Comparison of ENCODE assay signal across 16 cellular contexts in the genomic region with DNA sequence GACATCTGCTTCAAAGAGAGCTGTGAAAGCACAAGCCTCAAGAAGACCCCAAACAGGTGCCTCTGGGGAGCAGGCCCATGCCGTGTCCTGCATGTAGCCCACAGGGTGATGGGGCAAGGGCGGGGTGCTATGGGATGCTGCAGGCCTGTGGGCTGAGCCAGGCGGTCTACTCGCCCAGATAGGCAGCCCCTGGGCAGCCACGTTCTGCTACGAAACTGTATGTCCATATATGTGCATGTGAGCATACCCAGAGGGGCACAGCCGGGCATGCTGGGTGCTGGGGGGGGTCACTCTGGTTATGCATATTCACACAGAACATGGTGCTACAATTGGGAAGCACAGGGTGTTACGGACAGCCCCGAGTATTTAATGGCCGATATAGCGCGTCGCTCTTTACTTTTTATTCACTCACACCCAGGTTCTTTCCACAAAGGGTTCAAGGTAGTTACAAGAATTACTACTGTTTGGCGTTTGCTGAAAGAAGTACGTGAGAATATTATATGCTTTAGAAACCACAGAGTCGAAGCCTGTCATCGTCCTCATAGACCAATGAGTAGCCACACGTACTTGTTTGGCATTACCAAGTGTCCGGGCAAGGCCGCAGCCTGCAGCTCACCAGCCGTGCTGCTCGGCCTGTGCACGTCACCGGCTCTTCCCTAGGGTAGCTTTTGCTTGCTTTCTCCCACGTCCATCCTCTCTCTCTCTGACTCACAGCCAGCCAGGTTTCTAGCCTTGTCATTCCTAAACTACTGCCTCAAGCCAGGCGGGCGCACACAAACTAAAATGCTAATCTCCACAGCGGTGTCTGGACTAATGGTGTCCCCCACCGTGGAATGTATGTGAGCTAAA. TPM values are rescaled to one million over a fixed set of nuclear protein-coding genes. Genes with fewer than 3 reads are reported as not detected.
DNase-seq lines count a peak whose midpoint lies in the region; ATAC-seq and TF ChIP-seq lines count a peak whose summit lies in the region.
"Had no signal": no experiment of that assay in that cellular context is flagged by ENCODE, and none has a peak within 500 bp of the region (broad histone marks: within the 10 kb centered on the region; RNA-seq: fewer than 3 reads in every experiment).

No MANE protein-coding gene starts in this region.

- H3K4me1 Mint-ChIP-seq in CD4-positive, alpha-beta T cell (ENCODE audit: low read depth), result peaks cover 23% of the 10 kb centered on the region
- peaks cover 5% of the 10 kb centered on the region; the same call in 1 of the 2 replicates for H3K4me1 Mint-ChIP-seq in WTC11
- peaks cover 14 to 18% (median 15%) of the 10 kb centered on the region in 4 donors for H3K4me1 Mint-ChIP-seq in CD4-positive, alpha-beta memory T cell

- no peak for ATAC-seq in CD4-positive, alpha-beta T cell (ENCODE audit: poor library complexity)
- ATAC-seq in GM19025 (IDR thresholded peaks at IDR 0.05; ENCODE audit: low read depth, unreplicated experiment) (peak; percentile 76), HG02588 (IDR thresholded peaks at IDR 0.05; ENCODE audit: unreplicated experiment) (peak; percentile 64), WTC11 (peak; percentile 26; the same call in 1 of the 2 replicates), GM18858 (IDR thresholded peaks at IDR 0.05; ENCODE audit: unreplicated experiment) (no peak), HG03342 (IDR thresholded peaks at IDR 0.05; ENCODE audit: unreplicated experiment) (no peak)

- no peaks in the 10 kb centered on the region for H3K27me3 ChIP-seq in CD4-positive, alpha-beta T cell (ENCODE audit: control insufficient read depth, insufficient read depth, low read length)
- H3K27me3 ChIP-seq in CD4-positive, alpha-beta memory T cell (ENCODE audit: insufficient read depth, low read length), result no peaks in the 10 kb centered on the region
- H3K27me3 ChIP-seq: adrenal gland, stomach had no signal

- CTCF ChIA-PET in CD4-positive, alpha-beta T cell (lab: Charles Lee), result no interaction called here
- CTCF ChIA-PET in WTC11 (lab: Charles Lee), result interaction anchor here (1.5 kb wide), 1 partner anchor 9 kb away, joined by 6 read pairs; no protein-coding TSS in a partner anchor
- CTCF ChIA-PET in CD4-positive, alpha-beta memory T cell (lab: Charles Lee; ENCODE audit: partially characterized antibody), result interaction anchor here (1.6 kb wide), 1 partner anchor 62 kb away, joined by 5 read pairs; a partner anchor contains a TSS

- peaks cover 82% of the 10 kb centered on the region for H3K36me3 Mint-ChIP-seq in CD4-positive, alpha-beta T cell (ENCODE audit: low read depth)
- peaks cover 11% of the 10 kb centered on the region for H3K36me3 Mint-ChIP-seq in WTC11
- peaks cover 57 to 69% of the 10 kb centered on the region in 2 donors for H3K36me3 Mint-ChIP-seq in CD4-positive, alpha-beta memory T cell

- no peaks in the 10 kb centered on the region for H3K4me1 ChIP-seq in CD4-positive, alpha-beta memory T cell (ENCODE audit: insufficient read depth, low read length)
- H3K4me1 ChIP-seq: adrenal gland, stomach had no signal

- H3K27me3 Mint-ChIP-seq in CD4-positive, alpha-beta T cell, result no peaks in the 10 kb centered on the region
- no peaks in the 10 kb centered on the region for H3K27me3 Mint-ChIP-seq in WTC11 (ENCODE audit: low read depth)
- H3K27me3 Mint-ChIP-seq in CD4-positive, alpha-beta memory T cell, result no peaks in the 10 kb centered on the region

- H3K27ac ChIP-seq in CD4-positive, alpha-beta T cell (ENCODE audit: low read depth, low read length), result no peak overlapping the region
- no peak overlapping the region for H3K27ac ChIP-seq in CD4-positive, alpha-beta memory T cell (ENCODE audit: low read depth, low read length)

- no peak for TF ChIP-seq CTCF in CD4-positive, alpha-beta T cell (IDR thresholded peaks at IDR 0.05)
- no peak for TF ChIP-seq CTCF in WTC11 (IDR thresholded peaks at IDR 0.05)

- no peaks in the 10 kb centered on the region for H3K9me3 Mint-ChIP-seq in CD4-positive, alpha-beta T cell
- no peaks in the 10 kb centered on the region for H3K9me3 Mint-ChIP-seq in WTC11
- peaks cover 0 to 8% (median under 1%) of the 10 kb centered on the region in 8 donors for H3K9me3 Mint-ChIP-seq in CD4-positive, alpha-beta memory T cell
- H3K9me3 Mint-ChIP-seq: T-helper 2 cell treated with Interferon-gamma antibody and Interleukin-4, amounts not matched to agents 5 μg/mL and 100 μg/mL, for 36 hours had no signal

- no peak overlapping the region for H3K4me3 Mint-ChIP-seq in CD4-positive, alpha-beta T cell
- H3K4me3 Mint-ChIP-seq in WTC11, result no peak overlapping the region
- peak overlapping the region in 1 of 8 donors; percentile 0 for H3K4me3 Mint-ChIP-seq in CD4-positive, alpha-beta memory T cell
- H3K4me3 Mint-ChIP-seq: T-helper 2 cell treated with Interferon-gamma antibody and Interleukin-4, amounts not matched to agents 5 μg/mL and 100 μg/mL, for 36 hours had no signal

- peaks cover 7% of the 10 kb centered on the region for H3K9me3 ChIP-seq in CD4-positive, alpha-beta T cell (ENCODE audit: control insufficient read depth, low read length)
- H3K9me3 ChIP-seq in CD4-positive, alpha-beta memory T cell (ENCODE audit: control insufficient read depth in 1 of 2, low read length in 2 of 2), result no peaks in the 10 kb centered on the region
- H3K9me3 ChIP-seq: adrenal gland, stomach had no signal

- DNase-seq in CD4-positive, alpha-beta T cell, result peak in 1 of 10 experiments; percentile 20
- DNase-seq in WTC11 (ENCODE audit: low spot score), result no peak
- DNase-seq in CD4-positive, alpha-beta memory T cell, result no peak
- DNase-seq in activated CD4-positive, CD25-positive, alpha-beta regulatory T cell treated with anti-CD3 and anti-CD28 coated beads, Interleukin-2, amount 50 U/mL, for 72 hours, result no peak
- DNase-seq: activated CD8-positive, alpha-beta memory T cell treated with anti-CD3 and anti-CD28 coated beads for 24 hours; dermis blood vessel endothelial cell; EL; NCI-H1048; NCI-H510A treated with DMSO at 0.1 percent for 48 hours; stomach had no signal

- POLR2A ChIA-PET in CD4-positive, alpha-beta T cell (lab: Charles Lee), result interaction anchor here (0.7 to 3.6 kb wide), 2 partner anchors 15 to 356 kb away, joined by 3 to 19 read pairs; a partner anchor contains a TSS
- POLR2A ChIA-PET in WTC11 (lab: Charles Lee), result interaction anchor here (0.8 kb wide), 1 partner anchor 10 kb away, joined by 3 read pairs; no protein-coding TSS in a partner anchor
- POLR2A ChIA-PET in CD4-positive, alpha-beta memory T cell (lab: Charles Lee; ENCODE audit: partially characterized antibody), result interaction anchor here (1.5 to 11.3 kb wide), 4 partner anchors 15 to 98 kb away, joined by 4 to 231 read pairs (median 9); a partner anchor contains a TSS

- intact Hi-C loops in CD4-positive, alpha-beta T cell (cut with DNase I, micrococcal nuclease), result loop anchor here in 1 of 2 experiments (10.0 kb wide), 1 partner anchor 127 kb away; no protein-coding TSS in a partner anchor
- intact Hi-C loops in CD4-positive, alpha-beta memory T cell (cut with micrococcal nuclease), result no loop called here

- H3K36me3 ChIP-seq in CD4-positive, alpha-beta memory T cell (ENCODE audit: insufficient read depth, low read length), result peaks cover 51% of the 10 kb centered on the region

- H3K27ac Mint-ChIP-seq in CD4-positive, alpha-beta T cell, result peak overlapping the region; percentile 75
- peak overlapping the region; percentile 3; the same call in 1 of the 2 replicates for H3K27ac Mint-ChIP-seq in WTC11
- peak overlapping the region in 2 of 7 donors; percentile 2 to 37 for H3K27ac Mint-ChIP-seq in CD4-positive, alpha-beta memory T cell
- H3K27ac Mint-ChIP-seq: T-helper 2 cell treated with Interferon-gamma antibody and Interleukin-4, amounts not matched to agents 5 μg/mL and 100 μg/mL, for 36 hours had no signal

- H3K4me3 ChIP-seq in CD4-positive, alpha-beta memory T cell (ENCODE audit: low read length in 2 of 2), result no peak overlapping the region
- H3K4me3 ChIP-seq: adrenal gland, stomach had no signal

TF ChIP-seq in WTC11, 78 proteins besides CTCF, POLR2A, EP300 and RAD21 (continues in another document):
- TF ChIP-seq, protein P1, sequence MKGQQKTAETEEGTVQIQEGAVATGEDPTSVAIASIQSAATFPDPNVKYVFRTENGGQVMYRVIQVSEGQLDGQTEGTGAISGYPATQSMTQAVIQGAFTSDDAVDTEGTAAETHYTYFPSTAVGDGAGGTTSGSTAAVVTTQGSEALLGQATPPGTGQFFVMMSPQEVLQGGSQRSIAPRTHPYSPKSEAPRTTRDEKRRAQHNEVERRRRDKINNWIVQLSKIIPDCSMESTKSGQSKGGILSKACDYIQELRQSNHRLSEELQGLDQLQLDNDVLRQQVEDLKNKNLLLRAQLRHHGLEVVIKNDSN (CRISPR knock-in tag; IDR thresholded peaks at IDR 0.05), result no peak
- TF ChIP-seq, protein P2, sequence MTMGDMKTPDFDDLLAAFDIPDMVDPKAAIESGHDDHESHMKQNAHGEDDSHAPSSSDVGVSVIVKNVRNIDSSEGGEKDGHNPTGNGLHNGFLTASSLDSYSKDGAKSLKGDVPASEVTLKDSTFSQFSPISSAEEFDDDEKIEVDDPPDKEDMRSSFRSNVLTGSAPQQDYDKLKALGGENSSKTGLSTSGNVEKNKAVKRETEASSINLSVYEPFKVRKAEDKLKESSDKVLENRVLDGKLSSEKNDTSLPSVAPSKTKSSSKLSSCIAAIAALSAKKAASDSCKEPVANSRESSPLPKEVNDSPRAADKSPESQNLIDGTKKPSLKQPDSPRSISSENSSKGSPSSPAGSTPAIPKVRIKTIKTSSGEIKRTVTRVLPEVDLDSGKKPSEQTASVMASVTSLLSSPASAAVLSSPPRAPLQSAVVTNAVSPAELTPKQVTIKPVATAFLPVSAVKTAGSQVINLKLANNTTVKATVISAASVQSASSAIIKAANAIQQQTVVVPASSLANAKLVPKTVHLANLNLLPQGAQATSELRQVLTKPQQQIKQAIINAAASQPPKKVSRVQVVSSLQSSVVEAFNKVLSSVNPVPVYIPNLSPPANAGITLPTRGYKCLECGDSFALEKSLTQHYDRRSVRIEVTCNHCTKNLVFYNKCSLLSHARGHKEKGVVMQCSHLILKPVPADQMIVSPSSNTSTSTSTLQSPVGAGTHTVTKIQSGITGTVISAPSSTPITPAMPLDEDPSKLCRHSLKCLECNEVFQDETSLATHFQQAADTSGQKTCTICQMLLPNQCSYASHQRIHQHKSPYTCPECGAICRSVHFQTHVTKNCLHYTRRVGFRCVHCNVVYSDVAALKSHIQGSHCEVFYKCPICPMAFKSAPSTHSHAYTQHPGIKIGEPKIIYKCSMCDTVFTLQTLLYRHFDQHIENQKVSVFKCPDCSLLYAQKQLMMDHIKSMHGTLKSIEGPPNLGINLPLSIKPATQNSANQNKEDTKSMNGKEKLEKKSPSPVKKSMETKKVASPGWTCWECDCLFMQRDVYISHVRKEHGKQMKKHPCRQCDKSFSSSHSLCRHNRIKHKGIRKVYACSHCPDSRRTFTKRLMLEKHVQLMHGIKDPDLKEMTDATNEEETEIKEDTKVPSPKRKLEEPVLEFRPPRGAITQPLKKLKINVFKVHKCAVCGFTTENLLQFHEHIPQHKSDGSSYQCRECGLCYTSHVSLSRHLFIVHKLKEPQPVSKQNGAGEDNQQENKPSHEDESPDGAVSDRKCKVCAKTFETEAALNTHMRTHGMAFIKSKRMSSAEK (CRISPR knock-in tag; IDR thresholded peaks at IDR 0.05; ENCODE audit: borderline replicate concordance), result no peak
- TF ChIP-seq NR2C2 (CRISPR knock-in tag; IDR thresholded peaks at IDR 0.05), result no peak

RNA-seq across cellular contexts. Expression of a gene that starts 14.4 kb away (rescaled TPM):
- total RNA-seq in CD4-positive, alpha-beta T cell, result 10 to 100 TPM; 84.0 to 87.5 TPM
- total RNA-seq in WTC11 (2021), result 22.4 to 25.4 TPM (median 23.3 TPM) in 3 replicates
- 100 to 1,000 TPM; 204 to 227 TPM for total RNA-seq in CD4-positive, alpha-beta memory T cell
- 10 to 100 TPM; 44.6 to 56.6 TPM for polyA plus RNA-seq in CD4-positive, alpha-beta memory T cell

Comparison
In these comparisons a context has a peak if more than half of its experiments do, and no peak if none do; other contexts are left out.
1. ATAC-seq: peak in GM19025 (single experiment), HG02588 (single experiment) and WTC11 (single experiment); none in CD4-positive, alpha-beta T cell (single experiment), GM18858 (single experiment) and HG03342 (single experiment).